In genomic region chr22:32202539-32203180, GRCh38 we compare ENCODE assay signal across 1 cellular context.
TF ChIP-seq lines count a peak whose summit lies in the region.

No MANE protein-coding gene starts in this region.

TF ChIP-seq in GM12878, 131 proteins besides CTCF, POLR2A, EP300 and RAD21:
- peak; percentile 39; the same call in 1 of the 2 replicates for TF ChIP-seq SMC3 (IDR thresholded peaks at IDR 0.05; ENCODE audit: borderline replicate concordance, low read length)
- TF ChIP-seq E2F8 (IDR thresholded peaks at IDR 0.05; ENCODE audit: low read depth, partially characterized antibody) = no peak
- TF ChIP-seq ZNF207 (IDR thresholded peaks at IDR 0.05; ENCODE audit: borderline replicate concordance) = no peak
